Comparison of ENCODE assay signal across 10 cellular contexts in the genomic region with DNA sequence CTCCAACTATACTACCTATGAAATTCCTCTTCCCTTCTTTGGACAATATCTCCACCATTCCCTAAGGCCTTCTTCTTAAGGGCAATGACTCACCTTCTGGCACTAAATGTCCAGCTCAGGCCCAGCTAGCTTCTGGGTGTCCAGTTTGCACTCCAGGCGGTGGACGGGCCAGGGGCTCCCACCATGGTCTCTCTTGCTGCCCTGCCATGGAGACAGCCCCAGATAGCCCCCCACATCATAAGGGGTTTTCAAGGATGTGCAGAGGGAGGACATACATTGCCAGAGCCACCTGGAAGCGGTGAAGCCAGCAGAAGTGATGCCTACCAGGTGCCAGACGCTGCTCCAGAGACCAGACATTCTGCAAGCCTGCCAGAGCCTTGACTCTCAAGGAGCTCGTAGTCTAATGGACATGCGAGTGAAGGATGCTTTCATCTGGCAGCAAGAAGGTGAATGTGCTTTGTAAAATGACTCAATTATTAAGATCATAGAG. TPM values are rescaled to one million over a fixed set of nuclear protein-coding genes. Genes with fewer than 3 reads are reported as not detected.
DNase-seq lines count a peak whose midpoint lies in the region; ATAC-seq and TF ChIP-seq lines count a peak whose summit lies in the region.
"Had no signal": no experiment of that assay in that cellular context is flagged by ENCODE, and none has a peak within 500 bp of the region (broad histone marks: within the 10 kb centered on the region; RNA-seq: fewer than 3 reads in every experiment).

No MANE protein-coding gene starts in this region.

- intact Hi-C loops in left ventricle myocardium inferior (cut with micrococcal nuclease), result no loop called here
- intact Hi-C loops in ovary (cut with DNase I), result no loop called here

- ATAC-seq in SK-N-SH treated with all-trans-retinoic acid at 6 μM for 48 hours (peak; percentile 71), HG03378 (IDR thresholded peaks at IDR 0.05; ENCODE audit: unreplicated experiment) (no peak), HG02885 (IDR thresholded peaks at IDR 0.05; ENCODE audit: poor library complexity, unreplicated experiment) (no peak)

- H3K4me3 ChIP-seq in left ventricle myocardium inferior (no peak overlapping the region), subcutaneous abdominal adipose tissue (ENCODE audit: low read depth in 1 of 5, low read length in 5 of 5) (no peak overlapping the region), ovary (no peak overlapping the region)

- H3K36me3 ChIP-seq in left ventricle myocardium inferior (no peaks in the 10 kb centered on the region), subcutaneous abdominal adipose tissue (ENCODE audit: control insufficient read depth in 5 of 5, insufficient read depth in 5 of 5, low read length in 5 of 5) (no peaks in the 10 kb centered on the region), ovary (no peaks in the 10 kb centered on the region)

- H3K27ac ChIP-seq in left ventricle myocardium inferior (replicated peaks) (peak overlapping the region; percentile 91), subcutaneous abdominal adipose tissue (ENCODE audit: low read depth, low read length) (peak overlapping the region; percentile 28), ovary (peak overlapping the region in 1 of 2 donors; percentile 4)

- no peak for TF ChIP-seq EP300 in ovary (IDR thresholded peaks at IDR 0.05)

- H3K9ac ChIP-seq in subcutaneous abdominal adipose tissue (ENCODE audit: low read length in 5 of 5), result no peak overlapping the region

- DNase-seq in DMS79 (lab: John Stamatoyannopoulos, UW) (peak; percentile 41), left ventricle myocardium inferior (no peak), inferior parietal cortex (ENCODE audit: extremely low spot score) (no peak), ovary (no peak)
- DNase-seq: activated CD4-positive, alpha-beta T cell treated with anti-CD3 and anti-CD28 coated beads, Interleukin-2, amount 50 U/mL, for 48 hours; activated naive CD4-positive, alpha-beta T cell treated with anti-CD3 and anti-CD28 coated beads, Interleukin-2, amount 50 U/mL, for 16 hours had no signal

- no peak for TF ChIP-seq POLR2A in ovary (IDR thresholded peaks at IDR 0.05)

- H3K27me3 ChIP-seq in left ventricle myocardium inferior (ENCODE audit: low read depth), result no peaks in the 10 kb centered on the region
- H3K27me3 ChIP-seq in subcutaneous abdominal adipose tissue (ENCODE audit: control insufficient read depth in 5 of 5, insufficient read depth in 4 of 5, low read length in 5 of 5), result no peaks in the 10 kb centered on the region
- no peaks in the 10 kb centered on the region for H3K27me3 ChIP-seq in ovary

- 82 to 92% (median 92%) methylated on average over 6 of the region's 6 CpGs for WGBS in ovary, 3 donors

- TF ChIP-seq CTCF in left ventricle myocardium inferior (IDR thresholded peaks at IDR 0.05; ENCODE audit: borderline replicate concordance) (no peak), ovary (IDR thresholded peaks at IDR 0.05) (no peak)

- H3K4me1 ChIP-seq in left ventricle myocardium inferior (peaks cover 88% of the 10 kb centered on the region), subcutaneous abdominal adipose tissue (ENCODE audit: control insufficient read depth in 5 of 5, insufficient read depth in 5 of 5, low read length in 5 of 5) (peaks cover 8 to 70% (median 57%) of the 10 kb centered on the region in 5 donors), ovary (ENCODE audit: insufficient read depth) (peaks cover 19% of the 10 kb centered on the region)

- no peaks in the 10 kb centered on the region for H3K9me3 ChIP-seq in left ventricle myocardium inferior (replicated peaks)
- no peaks in the 10 kb centered on the region for H3K9me3 ChIP-seq in subcutaneous abdominal adipose tissue (ENCODE audit: control insufficient read depth in 5 of 5, low read length in 5 of 5)
- H3K9me3 ChIP-seq in ovary, result no peaks in the 10 kb centered on the region

TF ChIP-seq in SK-N-SH treated with all-trans-retinoic acid at 6 μM for 48 hours, 23 proteins besides CTCF, POLR2A, EP300 and RAD21:
- TF ChIP-seq CSDC2 (CRISPR knock-in tag; IDR thresholded peaks at IDR 0.05) (no peak), TCF4 (CRISPR knock-in tag; IDR thresholded peaks at IDR 0.05; ENCODE audit: borderline replicate concordance) (no peak), PATZ1 (CRISPR knock-in tag; IDR thresholded peaks at IDR 0.05; ENCODE audit: borderline replicate concordance) (no peak), CSRNP3 (CRISPR knock-in tag; IDR thresholded peaks at IDR 0.05) (no peak), TOX (CRISPR knock-in tag; IDR thresholded peaks at IDR 0.05; ENCODE audit: borderline replicate concordance) (no peak)

RNA-seq across cellular contexts. Expression of gene C1orf198, which starts 43.7 kb away (rescaled TPM):
- total RNA-seq in left ventricle myocardium inferior, result 32.7 TPM
- 10 to 100 TPM; 36.7 to 60.8 (median 43.4) TPM for total RNA-seq in ovary
- polyA plus RNA-seq in ovary, result 10 to 100 TPM; 34.0 to 58.3 TPM
